In genomic region chr13:33441015-33441414, GRCh38 we compare ENCODE assay signal across 10 cellular contexts.
DNase-seq lines count a peak whose midpoint lies in the region; ATAC-seq and TF ChIP-seq lines count a peak whose summit lies in the region.
"Had no signal": no experiment of that assay in that cellular context is flagged by ENCODE, and none has a peak within 500 bp of the region (broad histone marks: within the 10 kb centered on the region; RNA-seq: fewer than 3 reads in every experiment).

No MANE protein-coding gene starts in this region.

- no peaks in the 10 kb centered on the region for H3K36me3 ChIP-seq in BJ (ENCODE audit: control insufficient read depth, insufficient read depth, low read length)
- H3K36me3 ChIP-seq: SJSA1 had no signal

- CTCF ChIA-PET in BJ (lab: Yijun Ruan, JAX), result interaction anchor here (1.0 kb wide), 1 partner anchor 12 kb away, joined by 3 read pairs; no protein-coding TSS in a partner anchor

- no peaks in the 10 kb centered on the region for H3K27me3 ChIP-seq in BJ (ENCODE audit: control insufficient read depth, insufficient read depth, low read length)
- H3K27me3 ChIP-seq: SJSA1 had no signal

- H3K4me3 ChIP-seq in BJ (ENCODE audit: low read depth, low read length), result no peak overlapping the region
- H3K4me3 ChIP-seq: SJSA1 had no signal

- DNase-seq in BJ (ENCODE audit: low read depth), result no peak
- DNase-seq in HuH-7 (ENCODE audit: low spot score), result peak; percentile 28
- peak; percentile 51 for DNase-seq in amniotic epithelial cell (ENCODE audit: low read depth)
- DNase-seq in left colon, result peak in 1 of 2 donors; percentile 37
- DNase-seq in COLO668 (lab: John Stamatoyannopoulos, UW; ENCODE audit: unreplicated experiment), result no peak
- no peak for DNase-seq in germinal center (ENCODE audit: low spot score)
- no peak for DNase-seq in posterior vena cava (ENCODE audit: low spot score)
- no peak for DNase-seq in NCI-H187 (lab: John Stamatoyannopoulos, UW)
- DNase-seq: natural killer cell had no signal

- POLR2A ChIA-PET in BJ (lab: Charles Lee), result no interaction called here

- 0 out of 2 replicates have a peak, but pooled peaks have one; percentile 24 for TF ChIP-seq CTCF in BJ (IDR thresholded peaks at IDR 0.05; ENCODE audit: insufficient read depth, low read depth, low read length)

- intact Hi-C loops in left colon (cut with DNase I, micrococcal nuclease) (no loop called here), posterior vena cava (cut with DNase I) (no loop called here)

- ATAC-seq in left colon, result peak; percentile 77
- ATAC-seq: natural killer cell had no signal

Comparison
In these comparisons a context has a peak if more than half of its experiments do, and no peak if none do; other contexts are left out.
1. DNase-seq: peak in HuH-7 (single experiment) and amniotic epithelial cell (single experiment); none in BJ (single experiment), COLO668 (single experiment), germinal center (single experiment), posterior vena cava (single experiment) and NCI-H187 (0 of 2).